ENCODE assay signal across 8 cellular contexts in the genomic region with DNA sequence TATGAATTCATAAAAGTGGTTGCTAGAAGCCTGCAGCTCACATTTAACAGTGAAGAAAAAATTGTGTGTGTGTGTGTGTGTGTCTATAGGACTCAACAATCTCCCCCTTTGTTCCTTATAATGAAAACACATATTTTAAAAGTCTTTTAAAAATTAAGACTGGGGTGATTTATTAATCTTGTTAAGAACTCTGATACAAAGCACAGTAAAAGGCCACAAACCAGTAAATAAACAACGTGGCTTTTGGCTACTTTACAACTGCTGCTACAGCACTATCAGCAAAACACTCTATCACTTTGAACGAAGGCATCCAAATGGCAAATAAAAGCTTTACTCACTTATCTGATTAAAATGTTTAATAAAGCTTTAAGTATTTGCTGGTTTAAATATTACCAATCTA. TPM values are rescaled to one million over a fixed set of nuclear protein-coding genes. Genes with fewer than 3 reads are reported as not detected.
DNase-seq lines count a peak whose midpoint lies in the region; ATAC-seq and TF ChIP-seq lines count a peak whose summit lies in the region.

No MANE protein-coding gene starts in this region.

- TF ChIP-seq CTCF in OCI-LY3 (IDR thresholded peaks at IDR 0.05; ENCODE audit: low read depth, low read length) (no peak), epithelial cell of esophagus (IDR thresholded peaks at IDR 0.05; ENCODE audit: insufficient read depth, low read depth, low read length, missing control alignments) (no peak), psoas muscle (IDR thresholded peaks at IDR 0.05) (no peak)

- H3K36me3 ChIP-seq in OCI-LY3 (replicated peaks; ENCODE audit: low read depth, low read length) (peaks cover 16% of the 10 kb centered on the region), psoas muscle (ENCODE audit: insufficient read depth in 1 of 2, low read depth in 1 of 2) (peaks cover 2 to 79% of the 10 kb centered on the region in 2 donors)

- H3K27me3 ChIP-seq in OCI-LY3 (ENCODE audit: low read depth, low read length) (no peaks in the 10 kb centered on the region), psoas muscle (ENCODE audit: insufficient read depth in 3 of 3, low read length in 2 of 3) (no peaks in the 10 kb centered on the region)

- H3K9me3 ChIP-seq in OCI-LY3 (ENCODE audit: insufficient read depth, low read length) (no peaks in the 10 kb centered on the region), psoas muscle (no peaks in the 10 kb centered on the region)

- DNase-seq in EH (ENCODE audit: low read depth) (peak; percentile 3), epithelial cell of esophagus (ENCODE audit: low read depth) (no peak), psoas muscle (no peak), kidney tubule cell (ENCODE audit: low spot score) (no peak), HuH-7.5 (ENCODE audit: low spot score) (no peak)

- peak overlapping the region; percentile 80 for H3K9ac ChIP-seq in OCI-LY3 (ENCODE audit: low read length)

- intact Hi-C loops in psoas muscle (cut with DNase I): loop anchor here in 1 of 2 donors (10.0 kb wide), 1 partner anchor 492 kb away; a partner anchor contains a TSS

- H3K4me1 ChIP-seq in OCI-LY3 (ENCODE audit: low read length) (peaks cover 32% of the 10 kb centered on the region), psoas muscle (peaks cover 18% of the 10 kb centered on the region)

- ATAC-seq in psoas muscle (peak in 3 of 4 donors; percentile 1 to 16 (median 9)), GM21360 (IDR thresholded peaks at IDR 0.05; ENCODE audit: unreplicated experiment) (no peak), GM21825 (IDR thresholded peaks at IDR 0.05; ENCODE audit: unreplicated experiment) (no peak)

- peaks cover 36% of the 10 kb centered on the region for H3K79me2 ChIP-seq in OCI-LY3 (ENCODE audit: low read length)

- peak overlapping the region; percentile 80 for H2AFZ ChIP-seq in OCI-LY3 (ENCODE audit: low read depth, low read length)

- peak overlapping the region; percentile 85 for H3K4me3 ChIP-seq in OCI-LY3 (ENCODE audit: low read length)
- peak overlapping the region; percentile 27 for H3K4me3 ChIP-seq in epithelial cell of esophagus (ENCODE audit: low read length)
- peak overlapping the region; percentile 77 for H3K4me3 ChIP-seq in psoas muscle

- H4K20me1 ChIP-seq in OCI-LY3 (ENCODE audit: insufficient read depth, low read length): no peaks in the 10 kb centered on the region

- H3K4me2 ChIP-seq in OCI-LY3 (ENCODE audit: low read length): peak overlapping the region; percentile 89

- 16 to 28% (median 17%) methylated on average over 2 of the region's 2 CpGs for WGBS in psoas muscle, 3 donors

- peak overlapping the region; percentile 68 for H3K27ac ChIP-seq in OCI-LY3 (ENCODE audit: low read length)
- H3K27ac ChIP-seq in psoas muscle: peak overlapping the region; percentile 94

RNA-seq across cellular contexts. Expression of a gene that starts 0.6 kb away (rescaled TPM):
- total RNA-seq in psoas muscle: 1 to 10 TPM; 1.8 to 6.3 (median 3.3) TPM
- polyA plus RNA-seq in psoas muscle: 1 to 10 TPM; 4.6 to 8.2 (median 8.0) TPM

Comparison
In these comparisons a context has a peak if more than half of its experiments do, and no peak if none do; other contexts are left out.
1. H3K4me3 ChIP-seq: peak in every context shown above with its lines; median percentile 85 in OCI-LY3; 77 in psoas muscle; 27 in epithelial cell of esophagus.
2. ATAC-seq: peak in psoas muscle (3 of 4); none in GM21360 (single experiment) and GM21825 (single experiment).